ENCODE assay signal across 10 cellular contexts in the genomic region with DNA sequence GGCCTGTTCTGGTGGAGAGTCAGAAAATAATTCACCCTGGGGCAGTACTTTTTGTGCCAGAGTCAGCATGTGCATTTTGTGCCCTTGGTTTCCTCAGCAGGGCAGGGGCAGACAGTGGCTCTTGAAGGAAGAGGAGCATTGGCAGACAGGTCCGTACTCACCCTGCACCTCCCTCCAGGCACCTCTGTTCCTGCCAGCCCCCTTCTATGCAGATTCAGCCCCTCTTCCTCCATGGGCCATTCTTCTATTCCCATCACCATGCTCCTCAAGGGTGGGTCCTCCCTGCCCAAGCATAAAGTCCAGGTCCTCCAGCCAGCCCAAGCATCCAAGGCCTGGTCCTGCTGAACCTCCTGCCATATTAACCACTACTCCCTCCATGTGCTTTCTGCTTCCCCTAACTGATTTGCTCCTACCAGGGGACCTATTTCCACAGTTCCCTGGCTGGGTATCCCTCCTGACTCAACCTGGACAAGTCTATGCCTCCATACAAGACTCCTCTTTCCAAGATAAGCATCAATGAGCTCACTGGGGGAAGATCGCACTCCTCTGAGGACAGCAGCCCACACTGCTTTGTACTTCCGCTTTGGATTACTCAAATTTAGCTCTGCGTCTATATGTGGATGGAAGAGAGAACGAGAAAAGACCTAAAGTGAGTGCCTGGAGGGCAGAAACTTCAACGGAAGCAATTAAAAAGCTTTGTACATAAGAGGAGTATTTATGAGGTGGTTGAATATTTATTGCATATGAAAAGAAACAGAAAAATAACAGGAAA. TPM values are rescaled to one million over a fixed set of nuclear protein-coding genes. Genes with fewer than 3 reads are reported as not detected.
DNase-seq lines count a peak whose midpoint lies in the region; ATAC-seq and TF ChIP-seq lines count a peak whose summit lies in the region.
"Had no signal": no experiment of that assay in that cellular context is flagged by ENCODE, and none has a peak within 500 bp of the region (broad histone marks: within the 10 kb centered on the region; RNA-seq: fewer than 3 reads in every experiment).

No MANE protein-coding gene starts in this region.

- no peaks in the 10 kb centered on the region for H3K4me1 Mint-ChIP-seq in mesothelial cell of epicardium

- H3K27ac Mint-ChIP-seq in mesothelial cell of epicardium: no peak overlapping the region

- peaks cover 67% of the 10 kb centered on the region for H3K27me3 Mint-ChIP-seq in mesothelial cell of epicardium (ENCODE audit: low read depth)

- H3K4me3 Mint-ChIP-seq in mesothelial cell of epicardium: no peak overlapping the region

- DNase-seq in COLO829 (ENCODE audit: low spot score) (peak; percentile 33), GM19240 (ENCODE audit: insufficient read length, low spot score) (no peak), H4 (ENCODE audit: low spot score) (no peak), medulla oblongata (ENCODE audit: extremely low spot score) (no peak), mesothelial cell of epicardium (ENCODE audit: low spot score in 2 of 2, unreplicated experiment in 2 of 2) (no peak)
- peak; percentile 70 for DNase-seq in activated CD8-positive, alpha-beta memory T cell treated with anti-CD3 and anti-CD28 coated beads, Interleukin-2, amount 50 U/mL, for 48 hours
- DNase-seq: COR-L47, dermis blood vessel endothelial cell had no signal

- H3K36me3 Mint-ChIP-seq in mesothelial cell of epicardium: no peaks in the 10 kb centered on the region

- peak; percentile 0 for ATAC-seq in GM21367 (IDR thresholded peaks at IDR 0.05; ENCODE audit: unreplicated experiment)
- peak; percentile 33 for ATAC-seq in HG03354 (IDR thresholded peaks at IDR 0.05; ENCODE audit: poor library complexity, severe bottlenecking, unreplicated experiment)

- TF ChIP-seq CTCF in mesothelial cell of epicardium (IDR thresholded peaks at IDR 0.05; ENCODE audit: unreplicated experiment): no peak

- no peaks in the 10 kb centered on the region for H3K9me3 Mint-ChIP-seq in mesothelial cell of epicardium

RNA-seq across cellular contexts. Expression of a gene that starts 9.3 kb away (rescaled TPM):
- total RNA-seq in H4 (2014; rRNA removed; shearing (Covaris generic)): 0.43 and 0.46 TPM in 2 replicates
- not detected in 3 replicates for total RNA-seq in mesothelial cell of epicardium

RNA-seq across cellular contexts. Expression of a gene that starts 39.7 kb away (rescaled TPM):
- total RNA-seq in H4 (2014; rRNA removed; shearing (Covaris generic)): not detected in 2 replicates
- not detected in 3 replicates for total RNA-seq in mesothelial cell of epicardium
- total RNA-seq: dermis blood vessel endothelial cell had no signal

RNA-seq across cellular contexts. Expression of a gene that starts 52.8 kb away (rescaled TPM):
- total RNA-seq in H4 (2014; rRNA removed; shearing (Covaris generic)): 0.37 TPM in 1 of 2 replicates, not detected in the other
- total RNA-seq in mesothelial cell of epicardium: not detected in 3 replicates

Comparison
In these comparisons a context has a peak if more than half of its experiments do, and no peak if none do; other contexts are left out.
1. DNase-seq: peak in COLO829 (single experiment) and activated CD8-positive, alpha-beta memory T cell treated with anti-CD3 and anti-CD28 coated beads, Interleukin-2, amount 50 U/mL, for 48 hours (single experiment); none in GM19240 (single experiment), H4 (single experiment), medulla oblongata (single experiment) and mesothelial cell of epicardium (0 of 2).